In genomic region chr19:20611866-20612265, GRCh38 we compare ENCODE assay signal across 16 cellular contexts.
"Had no signal": no experiment of that assay in that cellular context is flagged by ENCODE, and none has a peak within 500 bp of the region (broad histone marks: within the 10 kb centered on the region; RNA-seq: fewer than 3 reads in every experiment).

No MANE protein-coding gene starts in this region.

- DNase-seq: activated CD4-positive, alpha-beta memory T cell treated with anti-CD3 and anti-CD28 coated beads for 36 hours; activated CD4-positive, alpha-beta T cell treated with anti-CD3 and anti-CD28 coated beads for 1 hour; activated gamma-delta T cell; activated naive CD8-positive, alpha-beta T cell treated with anti-CD3 and anti-CD28 coated beads for 36 hours; activated T-cell treated with anti-CD3 and anti-CD28 coated beads, Interleukin-2, amount 50 U/mL, for 48 hours; anterior cingulate cortex; colonic mucosa; effector CD4-positive, alpha-beta T cell; naive thymus-derived CD4-positive, alpha-beta T cell; right lobe of liver; stimulated activated CD4-positive, alpha-beta T cell treated with anti-CD3 and anti-CD28 coated beads, Interleukin-12 subunit alpha, Interleukin-12 subunit beta, amount 100 ng/mL, for 4 hours; stimulated activated naive CD4-positive, alpha-beta T cell had no signal

- H3K27me3 ChIP-seq: cardiac muscle cell, colonic mucosa, neutrophil, right lobe of liver, suprapubic skin had no signal

- H3K4me3 ChIP-seq: cardiac muscle cell, colonic mucosa, suprapubic skin had no signal

- H3K9me3 ChIP-seq: colonic mucosa, prostate gland had no signal

- ATAC-seq: naive thymus-derived CD4-positive, alpha-beta T cell had no signal

- H3K4me1 ChIP-seq: colonic mucosa, prostate gland, right lobe of liver, suprapubic skin had no signal

- H3K36me3 ChIP-seq: cardiac muscle cell, colonic mucosa, neutrophil, prostate gland, right lobe of liver, suprapubic skin had no signal

- H3K27ac ChIP-seq: cardiac muscle cell, colonic mucosa, neutrophil, prostate gland, right lobe of liver, suprapubic skin had no signal
